Comparison of ENCODE assay signal across 15 cellular contexts in the genomic region with DNA sequence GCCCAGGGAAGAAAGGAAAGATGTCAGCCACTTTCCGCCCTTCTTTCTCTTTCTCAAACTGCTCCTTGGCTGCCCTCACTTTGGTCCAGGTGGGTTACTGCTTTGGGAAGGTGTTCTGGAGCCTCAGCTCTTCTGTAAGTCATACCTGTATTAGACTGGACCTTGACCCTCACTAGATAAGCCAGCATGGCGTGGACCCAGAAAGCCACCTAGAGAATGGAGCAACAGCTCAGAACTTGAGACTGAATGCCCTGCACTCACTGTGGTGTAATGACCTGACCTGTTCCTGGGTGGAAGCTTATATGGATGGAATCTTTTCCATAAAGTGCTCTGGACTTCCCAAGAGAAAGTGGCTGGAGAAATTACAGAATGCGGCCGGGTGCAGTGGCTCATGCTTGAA. TPM values are rescaled to one million over a fixed set of nuclear protein-coding genes. Genes with fewer than 3 reads are reported as not detected.
A peak's percentile ranks its signal among the peaks of the same experiment; 100 is the strongest.
DNase-seq lines count a peak whose midpoint lies in the region; ATAC-seq and TF ChIP-seq lines count a peak whose summit lies in the region.
"Had no signal": no experiment of that assay in that cellular context is flagged by ENCODE, and none has a peak within 500 bp of the region (broad histone marks: within the 10 kb centered on the region; RNA-seq: fewer than 3 reads in every experiment).

No MANE protein-coding gene starts in this region.

- peaks cover 18 to 29% of the 10 kb centered on the region in 2 donors for H3K36me3 Mint-ChIP-seq in CD4-positive, alpha-beta memory T cell
- H3K36me3 Mint-ChIP-seq in naive thymus-derived CD4-positive, alpha-beta T cell: peaks cover 0 to 34% (median 9%) of the 10 kb centered on the region in 5 donors

- no peaks in the 10 kb centered on the region for H3K9me3 ChIP-seq in CD4-positive, alpha-beta memory T cell (ENCODE audit: control insufficient read depth in 1 of 2, low read length in 2 of 2)
- no peaks in the 10 kb centered on the region for H3K9me3 ChIP-seq in naive thymus-derived CD4-positive, alpha-beta T cell (ENCODE audit: control insufficient read depth in 2 of 3, low read length in 3 of 3)
- no peaks in the 10 kb centered on the region for H3K9me3 ChIP-seq in adrenal gland (replicated peaks in 1 of 3)
- H3K9me3 ChIP-seq: BLaER1 treated with 17β-estradiol and CSF1 and Interleukin-3, amounts not matched to agents 10 nM and 100 nM had no signal

- peak overlapping the region in 6 of 7 donors; percentile 27 to 98 (median 81) for H3K27ac Mint-ChIP-seq in CD4-positive, alpha-beta memory T cell
- peak overlapping the region in 5 of 9 donors; percentile 14 to 99 (median 28) for H3K27ac Mint-ChIP-seq in naive thymus-derived CD4-positive, alpha-beta T cell

- no peak overlapping the region for H3K4me3 Mint-ChIP-seq in CD4-positive, alpha-beta memory T cell
- no peak overlapping the region for H3K4me3 Mint-ChIP-seq in naive thymus-derived CD4-positive, alpha-beta T cell

- ATAC-seq in naive thymus-derived CD4-positive, alpha-beta T cell: no peak
- ATAC-seq: PC-3 had no signal

- H3K9me3 Mint-ChIP-seq in CD4-positive, alpha-beta memory T cell: peaks cover 0 to 2% (median 0%) of the 10 kb centered on the region in 8 donors
- H3K9me3 Mint-ChIP-seq in naive thymus-derived CD4-positive, alpha-beta T cell: no peaks in the 10 kb centered on the region

- no peak overlapping the region for H3K4me3 ChIP-seq in CD4-positive, alpha-beta memory T cell (ENCODE audit: low read length in 2 of 2)
- no peak overlapping the region for H3K4me3 ChIP-seq in naive thymus-derived CD4-positive, alpha-beta T cell (ENCODE audit: low read length)
- no peak overlapping the region for H3K4me3 ChIP-seq in adrenal gland
- H3K4me3 ChIP-seq: BLaER1 treated with 17β-estradiol and CSF1 and Interleukin-3, amounts not matched to agents 10 nM and 100 nM had no signal

- no peak overlapping the region for H3K27ac ChIP-seq in CD4-positive, alpha-beta memory T cell (ENCODE audit: low read depth, low read length)
- H3K27ac ChIP-seq in RWPE1 (peak overlapping the region; percentile 55), adrenal gland (peak overlapping the region in 2 of 5 donors; percentile 28 to 86)
- H3K27ac ChIP-seq in naive thymus-derived CD4-positive, alpha-beta T cell (ENCODE audit: low read depth, low read length): no peak overlapping the region
- H3K27ac ChIP-seq: BLaER1 treated with 17β-estradiol and CSF1 and Interleukin-3, amounts not matched to agents 10 nM and 100 nM had no signal

- no peak for TF ChIP-seq CTCF in RWPE1 (conservative IDR thresholded peaks at IDR 0.05; ENCODE audit: low read depth)
- no peak for TF ChIP-seq CTCF in adrenal gland (IDR thresholded peaks at IDR 0.05)

- no peaks in the 10 kb centered on the region for H3K27me3 Mint-ChIP-seq in CD4-positive, alpha-beta memory T cell
- no peaks in the 10 kb centered on the region for H3K27me3 Mint-ChIP-seq in naive thymus-derived CD4-positive, alpha-beta T cell

- CTCF ChIA-PET in CD4-positive, alpha-beta memory T cell (lab: Charles Lee; ENCODE audit: partially characterized antibody): interaction anchor here (0.7 to 4.6 kb wide), 12 partner anchors 11 to 620 kb away, joined by 3 to 25 read pairs (median 5); a partner anchor contains a TSS
- CTCF ChIA-PET in RWPE1 (lab: Yijun Ruan, JAX): interaction anchor here (0.7 to 2.5 kb wide), 2 partner anchors 122 to 356 kb away, joined by 5 to 10 read pairs; no protein-coding TSS in a partner anchor
- CTCF ChIA-PET in naive thymus-derived CD4-positive, alpha-beta T cell (lab: Charles Lee): interaction anchor here (0.6 to 2.8 kb wide), 7 partner anchors 9 to 179 kb away, joined by 3 to 14 read pairs (median 4); a partner anchor contains a TSS

- no peak for DNase-seq in CD4-positive, alpha-beta memory T cell
- DNase-seq in RWPE1 (ENCODE audit: low spot score) (no peak), DMS153 treated with DMSO at 0.1 percent for 48 hours (lab: John Stamatoyannopoulos, UW; ENCODE audit: unreplicated experiment) (no peak), LoVo (ENCODE audit: low spot score) (no peak), adrenal gland (no peak)
- DNase-seq in naive thymus-derived CD4-positive, alpha-beta T cell: no peak
- DNase-seq: DMS 273 treated with DMSO at 0.1 percent for 48 hours, GF-D8, Karpas-422, MM.1S, NCI-H1092 treated with DMSO at 0.1 percent for 48 hours, NCI-H510A treated with DMSO at 0.1 percent for 48 hours, NCI-H82, PC-3 had no signal

- POLR2A ChIA-PET in CD4-positive, alpha-beta memory T cell (lab: Charles Lee; ENCODE audit: partially characterized antibody): interaction anchor here (0.7 to 7.8 kb wide), 4 partner anchors 15 to 38 kb away, joined by 3 to 61 read pairs (median 28); a partner anchor contains a TSS
- POLR2A ChIA-PET in RWPE1 (lab: Yijun Ruan, JAX; ENCODE audit: low non-redundant PET): interaction anchor here (0.8 to 1.1 kb wide), 2 partner anchors 13 to 19 kb away, joined by 5 read pairs; no protein-coding TSS in a partner anchor
- POLR2A ChIA-PET in naive thymus-derived CD4-positive, alpha-beta T cell (lab: Charles Lee): interaction anchor here (0.8 to 4.8 kb wide), 6 partner anchors 18 to 40 kb away, joined by 3 to 59 read pairs (median 5); a partner anchor contains a TSS

- no peak for TF ChIP-seq POLR2A in adrenal gland (IDR thresholded peaks at IDR 0.05)

- peaks cover 11 to 32% (median 23%) of the 10 kb centered on the region in 4 donors for H3K4me1 Mint-ChIP-seq in CD4-positive, alpha-beta memory T cell
- peaks cover 11 to 34% (median 31%) of the 10 kb centered on the region in 7 donors for H3K4me1 Mint-ChIP-seq in naive thymus-derived CD4-positive, alpha-beta T cell

- H3K36me3 ChIP-seq in CD4-positive, alpha-beta memory T cell (ENCODE audit: insufficient read depth, low read length): no peaks in the 10 kb centered on the region
- peaks cover 0 to 7% (median 0%) of the 10 kb centered on the region in 3 experiments for H3K36me3 ChIP-seq in naive thymus-derived CD4-positive, alpha-beta T cell (ENCODE audit: control insufficient read depth in 2 of 3, insufficient read depth in 3 of 3, low read length in 3 of 3)
- no peaks in the 10 kb centered on the region for H3K36me3 ChIP-seq in adrenal gland (replicated peaks in 1 of 2)

- peaks cover 25% of the 10 kb centered on the region for H3K4me1 ChIP-seq in CD4-positive, alpha-beta memory T cell (ENCODE audit: insufficient read depth, low read length)
- H3K4me1 ChIP-seq in naive thymus-derived CD4-positive, alpha-beta T cell (ENCODE audit: control insufficient read depth in 2 of 2, insufficient read depth in 2 of 2, low read length in 2 of 2): peaks cover 5 to 13% of the 10 kb centered on the region in 2 donors
- peaks cover 7 to 25% of the 10 kb centered on the region in 2 donors for H3K4me1 ChIP-seq in adrenal gland (replicated peaks in 1 of 2)

- intact Hi-C loops in CD4-positive, alpha-beta memory T cell (cut with micrococcal nuclease): no loop called here
- intact Hi-C loops in naive thymus-derived CD4-positive, alpha-beta T cell (cut with micrococcal nuclease): no loop called here
- intact Hi-C loops in adrenal gland (cut with DNase I): no loop called here

- 92 to 96% (median 96%) methylated on average over 4 of the region's 4 CpGs for WGBS in adrenal gland, 4 donors

- no peaks in the 10 kb centered on the region for H3K27me3 ChIP-seq in CD4-positive, alpha-beta memory T cell (ENCODE audit: insufficient read depth, low read length)
- H3K27me3 ChIP-seq in naive thymus-derived CD4-positive, alpha-beta T cell (ENCODE audit: control insufficient read depth in 2 of 2, insufficient read depth in 2 of 2, low read length in 2 of 2): no peaks in the 10 kb centered on the region
- no peaks in the 10 kb centered on the region for H3K27me3 ChIP-seq in adrenal gland
- H3K27me3 ChIP-seq: BLaER1 treated with 17β-estradiol and CSF1 and Interleukin-3, amounts not matched to agents 10 nM and 100 nM had no signal

RNA-seq across cellular contexts. Expression of a gene that starts 15.6 kb away (rescaled TPM):
- total RNA-seq in CD4-positive, alpha-beta memory T cell: 10 to 100 TPM; 23.6 to 23.7 TPM
- 10 to 100 TPM; 11.4 to 19.0 TPM for polyA plus RNA-seq in CD4-positive, alpha-beta memory T cell
- total RNA-seq in naive thymus-derived CD4-positive, alpha-beta T cell: 10 to 100 TPM; 17.6 to 38.1 (median 24.3) TPM
- polyA plus RNA-seq in naive thymus-derived CD4-positive, alpha-beta T cell: 10 to 100 TPM in 1 of 2 donors, 1 to 10 TPM in 1; 7.1 to 17.7 TPM
- total RNA-seq in adrenal gland: 100 to 1,000 TPM in 4 of 8 donors, 10 to 100 TPM in 4; 64.6 to 127 (median 92.4) TPM
- polyA plus RNA-seq in adrenal gland: 10 to 100 TPM; 39.8 to 59.7 (median 58.2) TPM

RNA-seq across cellular contexts. Expression of a gene that starts 18.3 kb away (rescaled TPM):
- total RNA-seq in CD4-positive, alpha-beta memory T cell: 100 to 1,000 TPM; 129 to 132 TPM
- 10 to 100 TPM; 36.2 to 40.2 TPM for polyA plus RNA-seq in CD4-positive, alpha-beta memory T cell
- total RNA-seq in naive thymus-derived CD4-positive, alpha-beta T cell: 100 to 1,000 TPM in 2 of 5 experiments, 10 to 100 TPM in 3; 65.4 to 135 (median 93.4) TPM
- polyA plus RNA-seq in naive thymus-derived CD4-positive, alpha-beta T cell: 10 to 100 TPM; 32.9 to 35.4 TPM
- total RNA-seq in adrenal gland: 100 to 1,000 TPM in 1 of 8 donors, 10 to 100 TPM in 7; 35.8 to 121 (median 58.5) TPM
- polyA plus RNA-seq in adrenal gland: 100 to 1,000 TPM in 1 of 3 donors, 10 to 100 TPM in 2; 48.3 to 128 (median 54.9) TPM

RNA-seq across cellular contexts. Expression of a gene that starts 24.7 kb away (rescaled TPM):
- total RNA-seq in CD4-positive, alpha-beta memory T cell: 10 to 100 TPM; 17.8 to 20.0 TPM
- polyA plus RNA-seq in CD4-positive, alpha-beta memory T cell: 1 to 10 TPM; 3.3 to 7.8 TPM
- 10 to 100 TPM in 3 of 5 experiments, 1 to 10 TPM in 2; 3.7 to 19.4 (median 10.6) TPM for total RNA-seq in naive thymus-derived CD4-positive, alpha-beta T cell
- 1 to 10 TPM; 5.2 to 8.3 TPM for polyA plus RNA-seq in naive thymus-derived CD4-positive, alpha-beta T cell
- total RNA-seq in adrenal gland: 10 to 100 TPM; 23.7 to 76.3 (median 47.2) TPM
- polyA plus RNA-seq in adrenal gland: 100 to 1,000 TPM in 1 of 3 donors, 10 to 100 TPM in 2; 15.4 to 246 (median 75.8) TPM

RNA-seq across cellular contexts. Expression of a gene that starts 36.9 kb away (rescaled TPM):
- 100 to 1,000 TPM; 118 to 119 TPM for total RNA-seq in CD4-positive, alpha-beta memory T cell
- 10 to 100 TPM; 19.3 to 32.4 TPM for polyA plus RNA-seq in CD4-positive, alpha-beta memory T cell
- 100 to 1,000 TPM in 4 of 5 experiments, 10 to 100 TPM in 1; 99.9 to 150 (median 128) TPM for total RNA-seq in naive thymus-derived CD4-positive, alpha-beta T cell
- 10 to 100 TPM; 18.7 to 37.3 TPM for polyA plus RNA-seq in naive thymus-derived CD4-positive, alpha-beta T cell
- total RNA-seq in adrenal gland: 10 to 100 TPM; 38.8 to 83.0 (median 55.5) TPM
- 10 to 100 TPM; 33.4 to 48.9 (median 45.9) TPM for polyA plus RNA-seq in adrenal gland

RNA-seq across cellular contexts. Expression of a gene that starts 46.8 kb away (rescaled TPM):
- 1 to 10 TPM in 1 of 2 experiments, not detected in 1; 1.3 TPM for total RNA-seq in CD4-positive, alpha-beta memory T cell
- polyA plus RNA-seq in CD4-positive, alpha-beta memory T cell: under 1 TPM in 1 of 2 donors, not detected in 1; 0.23 TPM
- 1 to 10 TPM in 1 of 5 experiments, under 1 TPM in 1, not detected in 3; 0.34 to 4.3 TPM for total RNA-seq in naive thymus-derived CD4-positive, alpha-beta T cell
- polyA plus RNA-seq in naive thymus-derived CD4-positive, alpha-beta T cell: under 1 TPM in 1 of 2 donors, not detected in 1; 0.82 TPM
- total RNA-seq in adrenal gland: 100 to 1,000 TPM in 6 of 8 donors, 10 to 100 TPM in 2; 96.3 to 211 (median 110) TPM
- 10 to 100 TPM; 49.4 to 78.9 (median 73.7) TPM for polyA plus RNA-seq in adrenal gland
